7 cellular contexts compared by ENCODE assay signal in the genomic region with DNA sequence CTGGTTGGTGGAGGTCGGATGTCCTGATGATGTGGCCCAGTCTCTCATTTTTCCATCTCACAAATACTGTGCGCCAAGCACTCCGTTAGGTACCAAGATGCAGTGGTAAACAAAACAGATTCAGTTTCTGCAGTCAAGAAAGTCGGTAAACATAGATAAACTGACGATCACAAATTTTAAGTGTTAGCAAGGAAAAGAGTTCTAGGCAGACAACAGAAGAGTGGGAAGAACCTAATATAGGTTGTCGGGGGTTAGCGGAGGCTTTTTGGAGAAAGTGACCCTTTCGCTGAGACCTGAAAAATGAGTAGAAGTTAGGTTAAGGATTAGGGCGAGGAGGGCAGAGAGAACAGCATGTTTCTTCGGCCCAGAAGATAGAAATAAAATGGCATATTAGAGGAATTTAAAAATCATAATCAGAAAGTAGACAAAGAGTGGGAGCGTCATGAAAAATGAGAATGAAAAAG. TPM values are rescaled to one million over a fixed set of nuclear protein-coding genes. Genes with fewer than 3 reads are reported as not detected.
DNase-seq lines count a peak whose midpoint lies in the region; ATAC-seq and TF ChIP-seq lines count a peak whose summit lies in the region.

No MANE protein-coding gene starts in this region.

- TF ChIP-seq POLR2A in stomach (IDR thresholded peaks at IDR 0.05) = no peak

- WGBS in stomach, 5 donors = 2 to 6% (median 3%) methylated on average over 11 of the region's 11 CpGs

- H3K36me3 Mint-ChIP-seq in activated T-helper 2 cell treated with anti-CD3 and anti-CD28 coated beads, Interferon-gamma antibody, Interleukin-2, Interleukin-4, amounts not matched to agents 10 μg/mL and 5 μg/mL and 100 μg/mL, durations not matched to agents 14 hours and 24 hours and 36 hours (ENCODE audit: low read depth) = peaks cover 53% of the 10 kb centered on the region

- H3K9me3 Mint-ChIP-seq in activated T-helper 2 cell treated with anti-CD3 and anti-CD28 coated beads, Interferon-gamma antibody, Interleukin-2, Interleukin-4, amounts not matched to agents 10 μg/mL and 5 μg/mL and 100 μg/mL, durations not matched to agents 14 hours and 24 hours and 36 hours = no peaks in the 10 kb centered on the region

- H3K36me3 ChIP-seq in iPS-20b (ENCODE audit: insufficient read depth, low read depth, low read length) = peaks cover 29% of the 10 kb centered on the region
- peaks cover 0 to 18% (median 12%) of the 10 kb centered on the region in 4 donors for H3K36me3 ChIP-seq in stomach

- H3K27me3 ChIP-seq in iPS-20b (ENCODE audit: insufficient read depth, low read length) (no peaks in the 10 kb centered on the region), stomach (no peaks in the 10 kb centered on the region)

- H3K9ac ChIP-seq in iPS-20b (ENCODE audit: low read depth, low read length) = peak overlapping the region; percentile 99

- no peaks in the 10 kb centered on the region for H3K27me3 Mint-ChIP-seq in activated T-helper 2 cell treated with anti-CD3 and anti-CD28 coated beads, Interferon-gamma antibody, Interleukin-2, Interleukin-4, amounts not matched to agents 10 μg/mL and 5 μg/mL and 100 μg/mL, durations not matched to agents 14 hours and 24 hours and 36 hours (ENCODE audit: low read depth)

- H3K4me1 Mint-ChIP-seq in activated T-helper 2 cell treated with anti-CD3 and anti-CD28 coated beads, Interferon-gamma antibody, Interleukin-2, Interleukin-4, amounts not matched to agents 10 μg/mL and 5 μg/mL and 100 μg/mL, durations not matched to agents 14 hours and 24 hours and 36 hours (ENCODE audit: low read depth) = peaks cover 38% of the 10 kb centered on the region

- peak overlapping the region; percentile 89 for H3K27ac Mint-ChIP-seq in activated T-helper 2 cell treated with anti-CD3 and anti-CD28 coated beads, Interferon-gamma antibody, Interleukin-2, Interleukin-4, amounts not matched to agents 10 μg/mL and 5 μg/mL and 100 μg/mL, durations not matched to agents 14 hours and 24 hours and 36 hours

- H3K27ac ChIP-seq in iPS-20b (ENCODE audit: low read length) (peak overlapping the region; percentile 100), stomach (peak overlapping the region in 4 of 5 donors; percentile 81 to 91 (median 87))

- TF ChIP-seq EP300 in stomach (IDR thresholded peaks at IDR 0.05) = no peak

- peak overlapping the region; percentile 96 for H3K4me3 ChIP-seq in iPS-20b (ENCODE audit: low read length)
- H3K4me3 ChIP-seq in stomach = peak overlapping the region; percentile 66 to 85 (median 72)

- no peak for DNase-seq in activated T-helper 2 cell treated with anti-CD3 and anti-CD28 coated beads, Interferon-gamma antibody, Interleukin-2, Interleukin-4, amounts not matched to agents 10 μg/mL and 5 μg/mL and 100 μg/mL, durations not matched to agents 14 hours and 24 hours and 36 hours (ENCODE audit: low spot score)
- no peak for DNase-seq in stomach
- DNase-seq in HK-2 (ENCODE audit: unreplicated experiment) = no peak
- DNase-seq in cerebellar cortex (ENCODE audit: low spot score) = no peak

- TF ChIP-seq CTCF in stomach (IDR thresholded peaks at IDR 0.05) = no peak

- intact Hi-C loops in activated T-helper 2 cell treated with anti-CD3 and anti-CD28 coated beads, Interferon-gamma antibody, Interleukin-2, Interleukin-4, amounts not matched to agents 10 μg/mL and 5 μg/mL and 100 μg/mL, durations not matched to agents 14 hours and 24 hours and 36 hours (cut with micrococcal nuclease) = loop anchor here (1.0 to 5.0 kb wide), 4 partner anchors 62 to 435 kb away; partner anchors contain the start of genes AKIRIN2, SLC35A1 and ZNF292
- intact Hi-C loops in stomach (cut with DNase I; ENCODE audit: low total_unique reads) = no loop called here

- no peaks in the 10 kb centered on the region for H3K4me1 ChIP-seq in iPS-20b (ENCODE audit: insufficient read depth, low read length)
- H3K4me1 ChIP-seq in stomach = peaks cover 21 to 60% (median 39%) of the 10 kb centered on the region in 4 donors

- peak overlapping the region; percentile 95 for H3K4me3 Mint-ChIP-seq in activated T-helper 2 cell treated with anti-CD3 and anti-CD28 coated beads, Interferon-gamma antibody, Interleukin-2, Interleukin-4, amounts not matched to agents 10 μg/mL and 5 μg/mL and 100 μg/mL, durations not matched to agents 14 hours and 24 hours and 36 hours (ENCODE audit: low read depth)

- H3K9me3 ChIP-seq in iPS-20b (ENCODE audit: insufficient read depth, low read depth, low read length) (no peaks in the 10 kb centered on the region), stomach (no peaks in the 10 kb centered on the region)

- ATAC-seq in HG03135 (IDR thresholded peaks at IDR 0.05; ENCODE audit: unreplicated experiment) = peak; percentile 13
- no peak for ATAC-seq in HG03039 (IDR thresholded peaks at IDR 0.05; ENCODE audit: unreplicated experiment)

RNA-seq across cellular contexts. Expression of gene ORC3, which starts 0.5 kb away (rescaled TPM):
- 31.2 and 31.9 TPM in 2 replicates for total RNA-seq in activated T-helper 2 cell treated with anti-CD3 and anti-CD28 coated beads, Interferon-gamma antibody, Interleukin-2, Interleukin-4, amounts not matched to agents 10 μg/mL and 5 μg/mL and 100 μg/mL, durations not matched to agents 14 hours and 24 hours and 36 hours
- 10 to 100 TPM in 3 of 5 donors, 1 to 10 TPM in 2; 5.8 to 33.8 (median 14.3) TPM for total RNA-seq in stomach
- polyA plus RNA-seq in stomach = 10 to 100 TPM in 2 of 3 donors, 1 to 10 TPM in 1; 8.4 to 11.3 (median 10.8) TPM

RNA-seq across cellular contexts. Expression of gene RARS2, which starts 0.7 kb away (rescaled TPM):
- total RNA-seq in activated T-helper 2 cell treated with anti-CD3 and anti-CD28 coated beads, Interferon-gamma antibody, Interleukin-2, Interleukin-4, amounts not matched to agents 10 μg/mL and 5 μg/mL and 100 μg/mL, durations not matched to agents 14 hours and 24 hours and 36 hours = 23.3 and 23.5 TPM in 2 replicates
- 100 to 1,000 TPM in 2 of 5 donors, 10 to 100 TPM in 3; 20.0 to 126 (median 61.7) TPM for total RNA-seq in stomach
- polyA plus RNA-seq in stomach = 10 to 100 TPM; 17.7 to 33.5 (median 24.5) TPM
